Comparison of ENCODE assay signal across 8 cellular contexts in genomic region chr15:20261321-20262280, GRCh38.
DNase-seq lines count a peak whose midpoint lies in the region; ATAC-seq, FAIRE-seq and TF ChIP-seq lines count a peak whose summit lies in the region.
"Not testable (repeated sequence)": the region's sequence is repeated elsewhere in the genome, so short reads cannot be mapped to it uniquely, and the experiment has no call there.

No MANE protein-coding gene starts in this region.

- H3K36me3 ChIP-seq in bronchial epithelial cell (ENCODE audit: control insufficient read depth, insufficient read depth, low read length); pancreas; upper lobe of right lung: not testable (repeated sequence)

- H3K27ac ChIP-seq in pancreas, upper lobe of right lung: not testable (repeated sequence)

- H3K27me3 ChIP-seq in bronchial epithelial cell (ENCODE audit: control insufficient read depth, insufficient read depth, low read length); pancreas; upper lobe of right lung: not testable (repeated sequence)

- 51 to 64% methylated on average over 16 of the region's 16 CpGs for WGBS in pancreas, 2 donors

- not testable (repeated sequence) for H3K4me3 ChIP-seq in LNCaP clone FGC (ENCODE audit: low read depth, low read length); bronchial epithelial cell (ENCODE audit: low read depth, low read length); pancreas; upper lobe of right lung

- TF ChIP-seq CTCF in LNCaP clone FGC (IDR thresholded peaks at IDR 0.05; ENCODE audit: control insufficient read depth, extremely low read depth, insufficient read depth); bronchial epithelial cell (IDR thresholded peaks at IDR 0.05; ENCODE audit: insufficient read depth, low read length, severe bottlenecking); pancreas (IDR thresholded peaks at IDR 0.05); upper lobe of right lung (IDR thresholded peaks at IDR 0.05): not testable (repeated sequence)

- ATAC-seq in Right ventricle myocardium superior (ENCODE audit: poor library complexity) (peak; percentile 62), left ventricle myocardium superior (peak; percentile 94), left lobe of liver (peak; percentile 44), pancreas (peak; percentile 10 to 69 (median 38)), upper lobe of right lung (peak; percentile 35)

- intact Hi-C loops in Right ventricle myocardium superior (cut with DNase I); left ventricle myocardium superior (cut with micrococcal nuclease); pancreas (cut with DNase I); upper lobe of right lung (cut with DNase I): not testable (repeated sequence)

- DNase-seq in LNCaP clone FGC (ENCODE audit: low read depth) (peak; percentile 38), RPMI8226 (peak; percentile 82)
- not testable (repeated sequence) for DNase-seq in bronchial epithelial cell (ENCODE audit: low read depth); Right ventricle myocardium superior; left ventricle myocardium superior; left lobe of liver (ENCODE audit: low spot score); pancreas; upper lobe of right lung

- H3K9me3 ChIP-seq in pancreas, upper lobe of right lung: not testable (repeated sequence)

- not testable (repeated sequence) for H3K4me1 ChIP-seq in pancreas, upper lobe of right lung

- peak; percentile 85 for FAIRE-seq in bronchial epithelial cell (lab: Jason Lieb, UNC)
- FAIRE-seq in pancreas (lab: Jason Lieb, UNC): not testable (repeated sequence)

Comparison
In these comparisons a context has a peak if more than half of its experiments do, and no peak if none do; other contexts are left out.
1. ATAC-seq: peak in every context shown above with its lines; median percentile 94 in left ventricle myocardium superior; 62 in Right ventricle myocardium superior; 44 in left lobe of liver; 38 in pancreas; 35 in upper lobe of right lung.